In genomic region chr1:145720878-145721671, GRCh38 we compare ENCODE assay signal across 8 cellular contexts. TPM values are rescaled to one million over a fixed set of nuclear protein-coding genes. Genes with fewer than 3 reads are reported as not detected.
DNase-seq lines count a peak whose midpoint lies in the region; ATAC-seq and TF ChIP-seq lines count a peak whose summit lies in the region.

No MANE protein-coding gene starts in this region.

- CTCF ChIA-PET in HEK293T (lab: Yijun Ruan, JAX), result interaction anchor here (0.6 to 2.0 kb wide), 6 partner anchors 8 to 124 kb away, joined by 3 to 8 read pairs (median 4); no protein-coding TSS in a partner anchor

- no peaks in the 10 kb centered on the region for H3K36me3 ChIP-seq in lower lobe of right lung

- peak; percentile 94 to 97 for ATAC-seq in lower lobe of right lung
- ATAC-seq in HG02870 (IDR thresholded peaks at IDR 0.05; ENCODE audit: unreplicated experiment), result no peak

- intact Hi-C loops in dorsolateral prefrontal cortex (cut with DNase I), result no loop called here
- intact Hi-C loops in lower lobe of right lung (cut with DNase I), result no loop called here

- POLR2A ChIA-PET in HEK293T (lab: Yijun Ruan, JAX), result interaction anchor here (1.9 kb wide), 1 partner anchor 103 kb away, joined by 7 read pairs; the partner anchor contains the start of genes POLR3C and RNF115

- DNase-seq in ELF-1 (ENCODE audit: low read depth, low spot score) (peak; percentile 89), HEK293T (ENCODE audit: extremely low spot score) (peak; percentile 91), NCI-H446 (lab: John Stamatoyannopoulos, UW) (peak; percentile 23 to 74), dorsolateral prefrontal cortex (peak; percentile 53 to 89 (median 64)), lower lobe of right lung (peak; percentile 78)
- peak; percentile 71 to 77 for DNase-seq in activated CD4-positive, alpha-beta T cell treated with anti-CD3 and anti-CD28 coated beads, Interleukin-2, amount 50 U/mL, for 48 hours
- DNase-seq in stimulated activated CD4-positive, alpha-beta T cell treated with anti-CD3 and anti-CD28 coated beads, TNF-alpha, amount 100 ng/mL, for 4 hours (ENCODE audit: low read depth in 3 of 3), result peak; percentile 38 to 54 (median 40)

- H3K4me1 ChIP-seq in lower lobe of right lung, result peaks cover 11% of the 10 kb centered on the region

- H3K27ac ChIP-seq in dorsolateral prefrontal cortex, result peak overlapping the region in 2 of 59 donors; percentile 11 to 53
- no peak overlapping the region for H3K27ac ChIP-seq in lower lobe of right lung

- TF ChIP-seq CTCF in dorsolateral prefrontal cortex (IDR thresholded peaks at IDR 0.05 in 54 of 56, conservative IDR thresholded peaks at IDR 0.05 in 2 of 56; ENCODE audit: low read depth in 1 of 56, partially characterized antibody in 56 of 56) (peak; percentile 55 to 98 (median 94)), lower lobe of right lung (IDR thresholded peaks at IDR 0.05) (peak; percentile 96)

- H3K27me3 ChIP-seq in dorsolateral prefrontal cortex (peaks cover 0 to 3% (median 0%) of the 10 kb centered on the region in 45 donors), lower lobe of right lung (ENCODE audit: low read depth) (peaks cover 12% of the 10 kb centered on the region)

- peak overlapping the region; percentile 28 to 72 (median 52) for H3K4me3 ChIP-seq in dorsolateral prefrontal cortex
- peak overlapping the region; percentile 35 for H3K4me3 ChIP-seq in lower lobe of right lung

- no peaks in the 10 kb centered on the region for H3K9me3 ChIP-seq in lower lobe of right lung

TF ChIP-seq in HEK293T, 16 proteins besides CTCF, POLR2A, EP300 and RAD21:
- TF ChIP-seq ELF4 (IDR thresholded peaks at IDR 0.05), result no peak
- no peak for TF ChIP-seq TARDBP (IDR thresholded peaks at IDR 0.05)
- no peak for TF ChIP-seq FOXA1 (IDR thresholded peaks at IDR 0.05)
- TF ChIP-seq ZNF384 (IDR thresholded peaks at IDR 0.05), result no peak
- TF ChIP-seq FOXM1 (IDR thresholded peaks at IDR 0.05; ENCODE audit: borderline replicate concordance), result no peak
- TF ChIP-seq PKNOX1 (IDR thresholded peaks at IDR 0.05), result no peak
- no peak for TF ChIP-seq L3MBTL2 (conservative IDR thresholded peaks at IDR 0.05)
- TF ChIP-seq NFRKB (IDR thresholded peaks at IDR 0.05), result no peak
- TF ChIP-seq LEF1 (IDR thresholded peaks at IDR 0.05; ENCODE audit: borderline replicate concordance), result no peak
- TF ChIP-seq HDGF (IDR thresholded peaks at IDR 0.05; ENCODE audit: borderline replicate concordance), result no peak
- TF ChIP-seq CTBP1 (IDR thresholded peaks at IDR 0.05; ENCODE audit: borderline replicate concordance), result no peak
- no peak for TF ChIP-seq ARNT (IDR thresholded peaks at IDR 0.05)
- no peak for TF ChIP-seq SP1 (IDR thresholded peaks at IDR 0.05)
- no peak for TF ChIP-seq FOXK2 (IDR thresholded peaks at IDR 0.05)
- no peak for TF ChIP-seq BHLHE40 (IDR thresholded peaks at IDR 0.05; ENCODE audit: borderline replicate concordance)
- TF ChIP-seq SUZ12 (IDR thresholded peaks at IDR 0.05), result no peak

RNA-seq across cellular contexts. Expression of gene CD160, which starts 1.8 kb away (rescaled TPM):
- total RNA-seq in dorsolateral prefrontal cortex, result 1 to 10 TPM in 1 of 120 experiments, under 1 TPM in 7, not detected in 112; 0.12 to 1.9 (median 0.25) TPM
- 1.1 TPM for total RNA-seq in lower lobe of right lung

RNA-seq across cellular contexts. Expression of gene PDZK1, which starts 13.9 kb away (rescaled TPM):
- total RNA-seq in dorsolateral prefrontal cortex (1 to 10 TPM in 42 of 120 experiments, under 1 TPM in 60, not detected in 18; 0.24 to 2.9 (median 0.88) TPM), lower lobe of right lung (not detected)

Comparison
In these comparisons a context has a peak if more than half of its experiments do, and no peak if none do; other contexts are left out.
1. DNase-seq: peak in every context shown above with its lines; median percentile 91 in HEK293T; 89 in ELF-1; 78 in lower lobe of right lung; 74 in activated CD4-positive, alpha-beta T cell treated with anti-CD3 and anti-CD28 coated beads, Interleukin-2, amount 50 U/mL, for 48 hours; 64 in dorsolateral prefrontal cortex; 48 in NCI-H446; 40 in stimulated activated CD4-positive, alpha-beta T cell treated with anti-CD3 and anti-CD28 coated beads, TNF-alpha, amount 100 ng/mL, for 4 hours.